Comparison of ENCODE assay signal across 1 cellular context in genomic region chr6:110877569-110877968, GRCh38.
TF ChIP-seq lines count a peak whose summit lies in the region.

No MANE protein-coding gene starts in this region.

TF ChIP-seq in HCT116, 20 proteins besides CTCF, POLR2A, EP300 and RAD21 (continued from another document):
- TF ChIP-seq, protein P1, sequence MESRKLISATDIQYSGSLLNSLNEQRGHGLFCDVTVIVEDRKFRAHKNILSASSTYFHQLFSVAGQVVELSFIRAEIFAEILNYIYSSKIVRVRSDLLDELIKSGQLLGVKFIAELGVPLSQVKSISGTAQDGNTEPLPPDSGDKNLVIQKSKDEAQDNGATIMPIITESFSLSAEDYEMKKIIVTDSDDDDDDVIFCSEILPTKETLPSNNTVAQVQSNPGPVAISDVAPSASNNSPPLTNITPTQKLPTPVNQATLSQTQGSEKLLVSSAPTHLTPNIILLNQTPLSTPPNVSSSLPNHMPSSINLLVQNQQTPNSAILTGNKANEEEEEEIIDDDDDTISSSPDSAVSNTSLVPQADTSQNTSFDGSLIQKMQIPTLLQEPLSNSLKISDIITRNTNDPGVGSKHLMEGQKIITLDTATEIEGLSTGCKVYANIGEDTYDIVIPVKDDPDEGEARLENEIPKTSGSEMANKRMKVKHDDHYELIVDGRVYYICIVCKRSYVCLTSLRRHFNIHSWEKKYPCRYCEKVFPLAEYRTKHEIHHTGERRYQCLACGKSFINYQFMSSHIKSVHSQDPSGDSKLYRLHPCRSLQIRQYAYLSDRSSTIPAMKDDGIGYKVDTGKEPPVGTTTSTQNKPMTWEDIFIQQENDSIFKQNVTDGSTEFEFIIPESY (IDR thresholded peaks at IDR 0.05; ENCODE audit: extremely low read depth, insufficient replicate concordance, low read length), result no peak
- TF ChIP-seq SIN3A (IDR thresholded peaks at IDR 0.05; ENCODE audit: low read depth) (no peak), ZNF274 (IDR thresholded peaks at IDR 0.05; ENCODE audit: low read depth, low read length) (no peak), SRF (IDR thresholded peaks at IDR 0.05; ENCODE audit: low read depth) (no peak), ATF3 (IDR thresholded peaks at IDR 0.05) (no peak)
TF ChIP-seq in HCT116: peak in this region for 0.
